1 cellular context compared by ENCODE assay signal in the genomic region with DNA sequence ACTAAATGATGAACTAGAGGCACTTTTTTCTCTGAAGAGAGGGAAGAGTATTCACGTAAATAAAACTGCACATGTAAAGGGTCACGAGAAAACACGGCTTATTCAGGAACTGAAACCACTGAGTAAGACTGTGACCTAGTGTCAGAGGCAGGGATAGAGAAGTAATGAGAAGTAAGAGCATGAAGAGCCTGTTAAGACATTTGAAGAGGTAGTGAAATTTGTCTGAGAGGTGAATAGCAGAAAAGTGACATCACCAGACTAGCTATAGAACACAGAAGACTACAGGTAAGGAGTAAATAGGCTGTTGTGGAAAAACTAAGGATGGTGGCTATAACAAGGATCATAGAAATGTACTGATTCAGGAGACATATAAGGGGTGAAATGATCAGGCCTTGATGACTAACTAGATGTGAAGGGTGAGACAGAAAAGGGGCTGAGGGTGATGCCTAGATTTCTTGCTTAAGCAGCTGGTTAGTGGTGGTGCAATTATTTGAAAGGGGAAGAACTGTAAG.
TF ChIP-seq lines count a peak whose summit lies in the region.

No MANE protein-coding gene starts in this region.

TF ChIP-seq in GM12878, 131 proteins besides CTCF, POLR2A, EP300 and RAD21 (continued from another document):
- TF ChIP-seq, protein P1, sequence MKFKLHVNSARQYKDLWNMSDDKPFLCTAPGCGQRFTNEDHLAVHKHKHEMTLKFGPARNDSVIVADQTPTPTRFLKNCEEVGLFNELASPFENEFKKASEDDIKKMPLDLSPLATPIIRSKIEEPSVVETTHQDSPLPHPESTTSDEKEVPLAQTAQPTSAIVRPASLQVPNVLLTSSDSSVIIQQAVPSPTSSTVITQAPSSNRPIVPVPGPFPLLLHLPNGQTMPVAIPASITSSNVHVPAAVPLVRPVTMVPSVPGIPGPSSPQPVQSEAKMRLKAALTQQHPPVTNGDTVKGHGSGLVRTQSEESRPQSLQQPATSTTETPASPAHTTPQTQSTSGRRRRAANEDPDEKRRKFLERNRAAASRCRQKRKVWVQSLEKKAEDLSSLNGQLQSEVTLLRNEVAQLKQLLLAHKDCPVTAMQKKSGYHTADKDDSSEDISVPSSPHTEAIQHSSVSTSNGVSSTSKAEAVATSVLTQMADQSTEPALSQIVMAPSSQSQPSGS (IDR thresholded peaks at IDR 0.05; ENCODE audit: low read length) = peak; percentile 98
- TF ChIP-seq, protein P2, sequence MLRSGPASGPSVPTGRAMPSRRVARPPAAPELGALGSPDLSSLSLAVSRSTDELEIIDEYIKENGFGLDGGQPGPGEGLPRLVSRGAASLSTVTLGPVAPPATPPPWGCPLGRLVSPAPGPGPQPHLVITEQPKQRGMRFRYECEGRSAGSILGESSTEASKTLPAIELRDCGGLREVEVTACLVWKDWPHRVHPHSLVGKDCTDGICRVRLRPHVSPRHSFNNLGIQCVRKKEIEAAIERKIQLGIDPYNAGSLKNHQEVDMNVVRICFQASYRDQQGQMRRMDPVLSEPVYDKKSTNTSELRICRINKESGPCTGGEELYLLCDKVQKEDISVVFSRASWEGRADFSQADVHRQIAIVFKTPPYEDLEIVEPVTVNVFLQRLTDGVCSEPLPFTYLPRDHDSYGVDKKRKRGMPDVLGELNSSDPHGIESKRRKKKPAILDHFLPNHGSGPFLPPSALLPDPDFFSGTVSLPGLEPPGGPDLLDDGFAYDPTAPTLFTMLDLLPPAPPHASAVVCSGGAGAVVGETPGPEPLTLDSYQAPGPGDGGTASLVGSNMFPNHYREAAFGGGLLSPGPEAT (IDR thresholded peaks at IDR 0.05; ENCODE audit: low read depth) = peak; percentile 95
- TF ChIP-seq CHD2 (IDR thresholded peaks at IDR 0.05; ENCODE audit: borderline replicate concordance, low read depth, low read length) (peak; percentile 88; the same call in 1 of the 2 replicates), EZH2 (IDR thresholded peaks at IDR 0.05; ENCODE audit: borderline replicate concordance, control insufficient read depth, low read depth, low read length) (no peak), NFYA (IDR thresholded peaks at IDR 0.05; ENCODE audit: borderline replicate concordance, low read depth, low read length) (no peak)
